9 cellular contexts compared by ENCODE assay signal in the genomic region with DNA sequence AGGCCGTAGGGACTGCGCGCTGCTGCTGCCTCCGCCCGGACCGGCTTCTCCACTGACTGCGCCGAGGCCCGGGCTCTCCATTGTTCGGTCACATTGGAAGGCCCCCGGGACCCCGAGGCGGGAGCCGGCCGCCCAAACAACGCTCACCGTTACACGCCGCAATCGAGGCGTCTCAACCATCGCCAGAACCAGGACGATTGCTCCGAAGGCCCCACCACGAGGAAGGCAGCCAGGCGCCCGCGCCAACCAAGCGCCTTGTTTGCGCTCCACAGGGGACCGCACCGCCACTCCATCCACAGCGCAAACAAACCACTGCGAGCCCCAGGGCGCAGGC. TPM values are rescaled to one million over a fixed set of nuclear protein-coding genes. Genes with fewer than 3 reads are reported as not detected.
DNase-seq lines count a peak whose midpoint lies in the region; ATAC-seq and TF ChIP-seq lines count a peak whose summit lies in the region.
"Had no signal": no experiment of that assay in that cellular context is flagged by ENCODE, and none has a peak within 500 bp of the region (broad histone marks: within the 10 kb centered on the region; RNA-seq: fewer than 3 reads in every experiment).

No MANE protein-coding gene starts in this region.

- H3K9me3 Mint-ChIP-seq in endothelial cell (ENCODE audit: unreplicated experiment) = no peaks in the 10 kb centered on the region

- peaks cover 19% of the 10 kb centered on the region for H3K4me1 ChIP-seq in PC-9 (replicated peaks; ENCODE audit: insufficient read depth)

- peak; percentile 5 for ATAC-seq in GM21423 (IDR thresholded peaks at IDR 0.05; ENCODE audit: unreplicated experiment)

- POLR2A ChIA-PET in PC-9 (lab: Charles Lee; ENCODE audit: unreplicated experiment) = no interaction called here

- H3K4me3 Mint-ChIP-seq in endothelial cell (ENCODE audit: unreplicated experiment) = peak overlapping the region; percentile 97

- H3K79me2 ChIP-seq in PC-9 (ENCODE audit: low read depth) (peaks cover 34% of the 10 kb centered on the region), neural cell (replicated peaks; ENCODE audit: insufficient read depth, low read length) (peaks cover 46% of the 10 kb centered on the region)

- CTCF ChIA-PET in PC-9 (lab: Charles Lee) = no interaction called here

- no TSS peak for BruUV-seq in PC-9 (replicated peaks; lab: Mats Ljungman, UMichigan)

- H3K9ac ChIP-seq in neural cell (ENCODE audit: low read length) = peak overlapping the region; percentile 94

- no peak for TF ChIP-seq EP300 in neural cell (conservative IDR thresholded peaks at IDR 0.05; ENCODE audit: poor library complexity, severe bottlenecking)

- DNase-seq in PC-9 = no peak
- no peak for DNase-seq in endothelial cell (ENCODE audit: low spot score)
- DNase-seq in SIG-M5 (lab: John Stamatoyannopoulos, UW) = no peak
- DNase-seq in NCI-H526 (lab: John Stamatoyannopoulos, UW) = no peak
- DNase-seq in GDM1 (lab: John Stamatoyannopoulos, UW) = no peak
- DNase-seq in GF-D8 (lab: John Stamatoyannopoulos, UW) = no peak

- TF ChIP-seq CTCF in PC-9 (conservative IDR thresholded peaks at IDR 0.05) (no peak), endothelial cell (IDR thresholded peaks at IDR 0.05; ENCODE audit: unreplicated experiment) (no peak), neural cell (IDR thresholded peaks at IDR 0.05; ENCODE audit: poor library complexity, severe bottlenecking) (no peak)

- peaks cover 17% of the 10 kb centered on the region; the same call in 1 of the 2 replicates for H4K20me1 ChIP-seq in PC-9 (ENCODE audit: insufficient read depth)
- peaks cover 27% of the 10 kb centered on the region for H4K20me1 ChIP-seq in neural cell (ENCODE audit: insufficient read depth)

- peaks cover 36% of the 10 kb centered on the region for H3K4me1 Mint-ChIP-seq in endothelial cell (ENCODE audit: unreplicated experiment)

- intact Hi-C loops in PC-9 (cut with micrococcal nuclease; ENCODE audit: unreplicated experiment) = loop anchor here (1.0 kb wide), 5 partner anchors 163 to 303 kb away; no protein-coding TSS in a partner anchor

- H3K36me3 ChIP-seq in PC-9 (ENCODE audit: low read depth) (peaks cover 26% of the 10 kb centered on the region; the same call in 1 of the 2 replicates), neural cell (ENCODE audit: insufficient read depth, low read length) (peaks cover 11% of the 10 kb centered on the region)

- H3K27ac Mint-ChIP-seq in endothelial cell (ENCODE audit: unreplicated experiment) = peak overlapping the region; percentile 78

- H2AFZ ChIP-seq in PC-9 (peak overlapping the region; percentile 85), neural cell (ENCODE audit: low read depth, low read length) (peak overlapping the region; percentile 65)

- peaks cover 10% of the 10 kb centered on the region for H3K27me3 Mint-ChIP-seq in endothelial cell (ENCODE audit: unreplicated experiment)

- H3K4me3 ChIP-seq in PC-9 (peak overlapping the region; percentile 68), neural cell (ENCODE audit: low read length) (peak overlapping the region; percentile 98)

- H3F3A ChIP-seq in PC-9 (ENCODE audit: insufficient read depth, low read depth) (0 out of 2 replicates have a peak, but pooled peaks cover 3% of the 10 kb centered on the region), neural cell (ENCODE audit: insufficient read depth, low read length, poor library complexity, severe bottlenecking) (no peaks in the 10 kb centered on the region)

- H3K27me3 ChIP-seq in PC-9 (ENCODE audit: insufficient read depth, low read depth) = no peaks in the 10 kb centered on the region
- no peaks in the 10 kb centered on the region for H3K27me3 ChIP-seq in neural cell (ENCODE audit: insufficient read depth, low read depth, low read length)

- H3K27ac ChIP-seq in PC-9 (no peak overlapping the region), neural cell (ENCODE audit: low read length) (peak overlapping the region; percentile 86)

- no peaks in the 10 kb centered on the region for H3K9me2 ChIP-seq in PC-9 (ENCODE audit: insufficient read depth)
- no peaks in the 10 kb centered on the region for H3K9me2 ChIP-seq in neural cell (ENCODE audit: insufficient read depth, low read length)

- H3K4me2 ChIP-seq in PC-9 (peak overlapping the region; percentile 95), neural cell (ENCODE audit: low read length) (peak overlapping the region; percentile 86)

- TF ChIP-seq RAD21 in neural cell (conservative IDR thresholded peaks at IDR 0.05) = no peak

- H3K9me3 ChIP-seq in PC-9 (ENCODE audit: insufficient read depth, low read depth) (no peaks in the 10 kb centered on the region), neural cell (ENCODE audit: low read length) (no peaks in the 10 kb centered on the region)

- peaks cover 42% of the 10 kb centered on the region for H3K36me3 Mint-ChIP-seq in endothelial cell (ENCODE audit: low read depth, unreplicated experiment)

TF ChIP-seq in neural cell, 6 proteins besides CTCF, POLR2A, EP300 and RAD21:
- TF ChIP-seq EZH2 (IDR thresholded peaks at IDR 0.05; ENCODE audit: borderline replicate concordance, insufficient read depth, low read length, poor library complexity, severe bottlenecking) = no peak
- no peak for TF ChIP-seq POLR2AphosphoS5 (IDR thresholded peaks at IDR 0.05)
- no peak for TF ChIP-seq REST (IDR thresholded peaks at IDR 0.05; ENCODE audit: borderline replicate concordance)
- no peak for TF ChIP-seq TAF1 (IDR thresholded peaks at IDR 0.05; ENCODE audit: low read depth)
- no peak for TF ChIP-seq SMC3 (conservative IDR thresholded peaks at IDR 0.05; ENCODE audit: poor library complexity)
- TF ChIP-seq MXI1 (conservative IDR thresholded peaks at IDR 0.05; ENCODE audit: poor library complexity, severe bottlenecking) = no peak

RNA-seq across cellular contexts. Expression of gene GLUL, which starts 0.6 kb away (rescaled TPM):
- total RNA-seq in PC-9 (2021) (335 and 348 TPM in 2 replicates), endothelial cell (ENCODE audit: unreplicated experiment) (472 TPM)
- polyA plus RNA-seq in neural cell = 219 and 225 TPM in 2 replicates
- polyA minus RNA-seq in neural cell = 234 and 263 TPM in 2 replicates

RNA-seq across cellular contexts. Expression of gene TEDDM1, which starts 9.5 kb away (rescaled TPM):
- total RNA-seq in PC-9 (2021) (not detected in 2 replicates), endothelial cell (ENCODE audit: unreplicated experiment) (not detected)
- not detected in 2 replicates for polyA plus RNA-seq in neural cell
- polyA minus RNA-seq in neural cell = not detected in 2 replicates
- total RNA-seq: T-helper 1 cell treated with Interleukin-12 subunit alpha and Interleukin-12 subunit beta and Interleukin-4 antibody, amounts not matched to agents 30 ng/mL and 1 ng/mL, for 36 hours had no signal

RNA-seq across cellular contexts. Expression of gene RGSL1, which starts 59.0 kb away (rescaled TPM):
- total RNA-seq in PC-9 (2021) = not detected in 2 replicates
- total RNA-seq in endothelial cell (ENCODE audit: unreplicated experiment) = not detected
- not detected in 2 replicates for polyA plus RNA-seq in neural cell
- polyA minus RNA-seq in neural cell = not detected in 2 replicates
- total RNA-seq: T-helper 1 cell treated with Interleukin-12 subunit alpha and Interleukin-12 subunit beta and Interleukin-4 antibody, amounts not matched to agents 30 ng/mL and 1 ng/mL, for 36 hours had no signal
